ENCODE assay signal across 9 cellular contexts in genomic region chr22:42075277-42075676, GRCh38. TPM values are rescaled to one million over a fixed set of nuclear protein-coding genes. Genes with fewer than 3 reads are reported as not detected.
DNase-seq lines count a peak whose midpoint lies in the region; ATAC-seq and TF ChIP-seq lines count a peak whose summit lies in the region.
"Had no signal": no experiment of that assay in that cellular context is flagged by ENCODE, and none has a peak within 500 bp of the region (broad histone marks: within the 10 kb centered on the region; RNA-seq: fewer than 3 reads in every experiment).

No MANE protein-coding gene starts in this region.

- H3K79me2 ChIP-seq in parathyroid adenoma, result no peaks in the 10 kb centered on the region

- peaks cover 6% of the 10 kb centered on the region for H3K4me1 ChIP-seq in parathyroid adenoma

- no peak for TF ChIP-seq CTCF in AG04450 (IDR thresholded peaks at IDR 0.05; ENCODE audit: low read depth, low read length)
- no peak for TF ChIP-seq CTCF in HFF-Myc (IDR thresholded peaks at IDR 0.05; ENCODE audit: low read depth, low read length, missing control alignments)
- TF ChIP-seq CTCF in epithelial cell of esophagus (IDR thresholded peaks at IDR 0.05; ENCODE audit: insufficient read depth, low read depth, low read length, missing control alignments), result no peak
- TF ChIP-seq CTCF in parathyroid adenoma (IDR thresholded peaks at IDR 0.05), result no peak

- H3K27ac ChIP-seq in AG04450 (ENCODE audit: low read depth, low read length) (no peak overlapping the region), parathyroid adenoma (peak overlapping the region; percentile 52)
- H3K27ac ChIP-seq: SK-N-MC had no signal

- peaks cover 7% of the 10 kb centered on the region for H3K9me3 ChIP-seq in AG04450 (ENCODE audit: control insufficient read depth, insufficient read depth, low read length)
- H3K9me3 ChIP-seq in parathyroid adenoma (ENCODE audit: control insufficient read depth, low read length), result no peaks in the 10 kb centered on the region

- H2AFZ ChIP-seq in parathyroid adenoma, result peak overlapping the region; percentile 91

- DNase-seq in AG04450 (ENCODE audit: low read depth, low spot score), result no peak
- no peak for DNase-seq in HFF-Myc (ENCODE audit: extremely low read depth, low read depth)
- DNase-seq in epithelial cell of esophagus (ENCODE audit: low read depth), result no peak
- DNase-seq in NCI-H526 (lab: John Stamatoyannopoulos, UW), result no peak
- no peak for DNase-seq in COLO829 (ENCODE audit: low spot score)
- DNase-seq in Kasumi-1 (lab: John Stamatoyannopoulos, UW), result no peak

- CTCF ChIA-PET in AG04450 (lab: Charles Lee), result interaction anchor here (0.7 to 1.1 kb wide), 4 partner anchors 16 to 378 kb away, joined by 3 to 8 read pairs (median 4); no protein-coding TSS in a partner anchor

- H3K36me3 ChIP-seq in parathyroid adenoma (ENCODE audit: control insufficient read depth, insufficient read depth, low read length), result no peaks in the 10 kb centered on the region

- H3K4me3 ChIP-seq in AG04450 (ENCODE audit: low read depth, low read length) (peak overlapping the region; percentile 68), HFF-Myc (replicated peaks; ENCODE audit: low read depth, low read length) (peak overlapping the region; percentile 49; the same call in 1 of the 2 replicates), epithelial cell of esophagus (ENCODE audit: low read length) (peak overlapping the region; percentile 65), parathyroid adenoma (ENCODE audit: low read depth, low read length) (no peak overlapping the region)
- H3K4me3 ChIP-seq: SK-N-MC had no signal

- H3K27me3 ChIP-seq in AG04450 (ENCODE audit: control insufficient read depth, insufficient read depth, low read length) (no peaks in the 10 kb centered on the region), parathyroid adenoma (ENCODE audit: control insufficient read depth, insufficient read depth, low read length) (no peaks in the 10 kb centered on the region)

- no peak overlapping the region for H3K9ac ChIP-seq in parathyroid adenoma

- no peak for ATAC-seq in GM19023 (IDR thresholded peaks at IDR 0.05; ENCODE audit: unreplicated experiment)

- H3K4me2 ChIP-seq in parathyroid adenoma (ENCODE audit: low read length), result peak overlapping the region; percentile 93

- POLR2A ChIA-PET in AG04450 (lab: Yijun Ruan, JAX), result interaction anchor here (0.5 to 1.3 kb wide), 3 partner anchors 12 to 109 kb away, joined by 3 to 4 read pairs (median 3); partner anchors contain the start of gene NDUFA6

RNA-seq across cellular contexts. Expression of gene PHETA2, which starts 1.2 kb away (rescaled TPM):
- 10.6 and 12.6 TPM in 2 replicates for polyA plus RNA-seq in AG04450 (2011; rRNA removed)
- 6.3 and 7.4 TPM in 2 replicates for polyA minus RNA-seq in AG04450 (2011; rRNA and poly(A)+ RNA removed)

RNA-seq across cellular contexts. Expression of gene SMDT1, which starts 4.2 kb away (rescaled TPM):
- 25.6 and 28.9 TPM in 2 replicates for polyA plus RNA-seq in AG04450 (2011; rRNA removed)
- polyA minus RNA-seq in AG04450 (2011; rRNA and poly(A)+ RNA removed), result 5.8 and 8.6 TPM in 2 replicates

RNA-seq across cellular contexts. Expression of gene NAGA, which starts 4.7 kb away (rescaled TPM):
- 35.2 and 46.4 TPM in 2 replicates for polyA plus RNA-seq in AG04450 (2011; rRNA removed)
- 37.1 and 54.6 TPM in 2 replicates for polyA minus RNA-seq in AG04450 (2011; rRNA and poly(A)+ RNA removed)

RNA-seq across cellular contexts. Expression of gene NDUFA6, which starts 15.3 kb away (rescaled TPM):
- 90.4 and 103 TPM in 2 replicates for polyA plus RNA-seq in AG04450 (2011; rRNA removed)
- 23.3 and 24.0 TPM in 2 replicates for polyA minus RNA-seq in AG04450 (2011; rRNA and poly(A)+ RNA removed)

RNA-seq across cellular contexts. Expression of gene CYP2D6, which starts 55.3 kb away (rescaled TPM):
- 0.15 and 0.37 TPM in 2 replicates for polyA plus RNA-seq in AG04450 (2011; rRNA removed)
- polyA minus RNA-seq in AG04450 (2011; rRNA and poly(A)+ RNA removed), result 0.09 and 0.23 TPM in 2 replicates
